In the genomic region with DNA sequence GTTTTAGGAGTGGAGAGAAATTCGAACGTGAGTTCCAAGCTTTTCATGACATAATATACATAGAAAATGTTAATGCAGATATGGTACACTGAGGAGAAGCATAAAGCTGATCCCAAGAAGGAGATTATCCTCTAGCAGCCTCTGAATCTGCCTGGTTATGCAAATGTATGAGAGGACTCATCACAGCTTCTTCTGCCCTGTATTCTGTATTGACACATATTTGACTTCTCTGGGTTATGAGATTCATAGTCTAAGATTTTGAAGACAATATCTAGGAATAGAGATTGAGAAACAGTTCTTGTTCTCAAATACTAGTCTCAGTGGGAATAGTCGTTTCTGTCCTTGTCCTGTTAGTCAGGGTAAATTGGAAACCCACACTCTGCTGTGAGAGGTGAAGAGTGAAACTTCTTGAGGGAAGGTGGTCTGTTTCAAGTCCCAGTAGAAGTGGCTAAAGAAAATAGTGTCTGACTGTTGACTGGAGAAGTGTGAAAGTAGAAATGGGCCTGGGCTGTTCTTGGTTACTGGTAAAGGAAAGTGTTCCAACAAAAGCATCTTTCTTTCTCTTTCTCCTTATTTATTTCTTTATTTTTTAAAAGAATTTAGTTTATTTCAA, we compare ENCODE assay signal across 19 cellular contexts.
DNase-seq lines count a peak whose midpoint lies in the region; ATAC-seq, FAIRE-seq and TF ChIP-seq lines count a peak whose summit lies in the region.
"Had no signal": no experiment of that assay in that cellular context is flagged by ENCODE, and none has a peak within 500 bp of the region (broad histone marks: within the 10 kb centered on the region; RNA-seq: fewer than 3 reads in every experiment).

No MANE protein-coding gene starts in this region.

- peaks cover 1% of the 10 kb centered on the region for H3K4me1 Mint-ChIP-seq in activated T-cell treated with anti-CD3 and anti-CD28 coated beads, Interleukin-2, amount 50 U/mL, for 4 hours (ENCODE audit: low read depth)
- no peaks in the 10 kb centered on the region for H3K4me1 Mint-ChIP-seq in activated T-cell treated with anti-CD3 and anti-CD28 coated beads, Interleukin-2, amount 50 U/mL, for 72 hours (ENCODE audit: low read depth)
- peaks cover 11% of the 10 kb centered on the region for H3K4me1 Mint-ChIP-seq in stimulated activated naive CD8-positive, alpha-beta T cell treated with anti-CD3 and anti-CD28 coated beads, Interleukin-15, amount 100 ng/mL, for 72 hours
- no peaks in the 10 kb centered on the region for H3K4me1 Mint-ChIP-seq in CD14-positive monocyte

- no peaks in the 10 kb centered on the region for H3K4me1 ChIP-seq in GM12878 (ENCODE audit: control insufficient read depth, insufficient read depth, low read length)
- H3K4me1 ChIP-seq: HAP-1 had no signal

- H3K4me3 ChIP-seq in GM12878 = no peak overlapping the region
- H3K4me3 ChIP-seq: BLaER1, GM23248, HAP-1 had no signal

- TF ChIP-seq EP300 in GM12878 (IDR thresholded peaks at IDR 0.05; ENCODE audit: borderline replicate concordance in 1 of 2, control insufficient read depth in 1 of 2, low read depth in 2 of 2, low read length in 2 of 2) = no peak

- no peaks in the 10 kb centered on the region for H3K36me3 Mint-ChIP-seq in activated T-cell treated with anti-CD3 and anti-CD28 coated beads, Interleukin-2, amount 50 U/mL, for 4 hours (ENCODE audit: insufficient read depth)
- H3K36me3 Mint-ChIP-seq in activated T-cell treated with anti-CD3 and anti-CD28 coated beads, Interleukin-2, amount 50 U/mL, for 72 hours (ENCODE audit: insufficient read depth in 2 of 2) = peaks cover 0 to 8% of the 10 kb centered on the region in 2 donors
- no peaks in the 10 kb centered on the region for H3K36me3 Mint-ChIP-seq in CD14-positive monocyte
- H3K36me3 Mint-ChIP-seq: CD8-positive, alpha-beta T cell had no signal

- no peak overlapping the region for H3K27ac Mint-ChIP-seq in activated T-cell treated with anti-CD3 and anti-CD28 coated beads, Interleukin-2, amount 50 U/mL, for 72 hours
- H3K27ac Mint-ChIP-seq in stimulated activated naive CD8-positive, alpha-beta T cell treated with anti-CD3 and anti-CD28 coated beads, Interleukin-15, amount 100 ng/mL, for 72 hours = no peak overlapping the region
- H3K27ac Mint-ChIP-seq in CD14-positive monocyte = no peak overlapping the region
- H3K27ac Mint-ChIP-seq: CD8-positive, alpha-beta T cell had no signal

- H3K27ac ChIP-seq in GM12878 (ENCODE audit: control insufficient read depth, insufficient read depth) = no peak overlapping the region
- H3K27ac ChIP-seq: BLaER1, GM23248 had no signal

- SMC1A ChIA-PET in GM12878 (lab: Charles Lee; ENCODE audit: uncharacterized antibody, unreplicated experiment) = interaction anchor here (0.5 kb wide), 1 partner anchor 376 kb away, joined by 3 read pairs; no protein-coding TSS in a partner anchor

- CTCF ChIA-PET in GM12878 (lab: Yijun Ruan, JAX) = interaction anchor here (1.8 kb wide), 1 partner anchor 12 kb away, joined by 4 read pairs; no protein-coding TSS in a partner anchor

- intact Hi-C loops in GM12878 (cut with micrococcal nuclease; ENCODE audit: unreplicated experiment) (no loop called here), CD14-positive monocyte (cut with micrococcal nuclease) (no loop called here)

- no peaks in the 10 kb centered on the region for H3K36me3 ChIP-seq in GM12878 (ENCODE audit: control insufficient read depth in 2 of 2, insufficient read depth in 2 of 2, low read length in 1 of 2)
- H3K36me3 ChIP-seq: BLaER1, HAP-1 had no signal

- no peak for FAIRE-seq in GM12878 (lab: Jason Lieb, UNC)
- FAIRE-seq: GM12891, HTR-8/SVneo had no signal

- no TSS peak for BruUV-seq in GM12878 (replicated peaks; lab: Mats Ljungman, UMichigan)

- H3K27me3 ChIP-seq in GM12878 (replicated peaks in 1 of 2; ENCODE audit: control insufficient read depth in 2 of 2, insufficient read depth in 2 of 2, low read length in 1 of 2) = no peaks in the 10 kb centered on the region
- H3K27me3 ChIP-seq: BLaER1 had no signal

- WGBS in GM12878 (ENCODE audit: insufficient coverage, insufficient replicate concordance, low lambda C conversion rate, missing lambda C conversion rate) = 1% methylated on average over 3 of the region's 3 CpGs

- no peak for DNase-seq in activated T-cell treated with anti-CD3 and anti-CD28 coated beads, Interleukin-2, amount 50 U/mL, for 4 hours
- no peak for DNase-seq in activated T-cell treated with anti-CD3 and anti-CD28 coated beads, Interleukin-2, amount 50 U/mL, for 72 hours
- DNase-seq in GM12878 (ENCODE audit: low read depth, low spot score) (no peak), amniotic stem cell (lab: John Stamatoyannopoulos, UW) (no peak), CD14-positive monocyte (ENCODE audit: low spot score) (no peak)
- no peak for DNase-seq in stimulated activated naive CD8-positive, alpha-beta T cell treated with anti-CD3 and anti-CD28 coated beads, Interleukin-15, amount 100 ng/mL, for 72 hours
- DNase-seq: 8988T; CD8-positive, alpha-beta T cell; DMS 273 treated with DMSO at 0.1 percent for 48 hours; DMS53; DND-41; EL; GM23248; IMR-90 had no signal

- no peak overlapping the region for H3K9ac ChIP-seq in GM12878 (ENCODE audit: control insufficient read depth, insufficient read depth, low read length)
- H3K9ac ChIP-seq: BLaER1, GM23248 had no signal

- H2AFZ ChIP-seq in GM12878 (ENCODE audit: control insufficient read depth, low read depth, low read length) = no peak overlapping the region
- H2AFZ ChIP-seq: GM23248 had no signal

- H3K4me3 Mint-ChIP-seq in activated T-cell treated with anti-CD3 and anti-CD28 coated beads, Interleukin-2, amount 50 U/mL, for 4 hours = no peak overlapping the region
- H3K4me3 Mint-ChIP-seq in activated T-cell treated with anti-CD3 and anti-CD28 coated beads, Interleukin-2, amount 50 U/mL, for 72 hours = no peak overlapping the region
- H3K4me3 Mint-ChIP-seq in stimulated activated naive CD8-positive, alpha-beta T cell treated with anti-CD3 and anti-CD28 coated beads, Interleukin-15, amount 100 ng/mL, for 72 hours = no peak overlapping the region
- no peak overlapping the region for H3K4me3 Mint-ChIP-seq in CD14-positive monocyte
- H3K4me3 Mint-ChIP-seq: CD8-positive, alpha-beta T cell had no signal

- no peaks in the 10 kb centered on the region for H3K79me2 ChIP-seq in GM12878 (ENCODE audit: control insufficient read depth, insufficient read depth, low read length)

- POLR2A ChIA-PET in GM12878 (lab: Charles Lee) = no interaction called here

- H3K9me3 ChIP-seq in GM12878 (replicated peaks; ENCODE audit: control insufficient read depth, insufficient read depth, low read length) = no peaks in the 10 kb centered on the region
- H3K9me3 ChIP-seq: HAP-1 had no signal

- H3K4me2 ChIP-seq in GM12878 (ENCODE audit: control insufficient read depth, insufficient read depth) = no peak overlapping the region
- H3K4me2 ChIP-seq: BLaER1 had no signal

- H3K27me3 Mint-ChIP-seq in activated T-cell treated with anti-CD3 and anti-CD28 coated beads, Interleukin-2, amount 50 U/mL, for 4 hours (ENCODE audit: low read depth) = no peaks in the 10 kb centered on the region
- no peaks in the 10 kb centered on the region for H3K27me3 Mint-ChIP-seq in activated T-cell treated with anti-CD3 and anti-CD28 coated beads, Interleukin-2, amount 50 U/mL, for 72 hours (ENCODE audit: low read depth)
- H3K27me3 Mint-ChIP-seq in stimulated activated naive CD8-positive, alpha-beta T cell treated with anti-CD3 and anti-CD28 coated beads, Interleukin-15, amount 100 ng/mL, for 72 hours = no peaks in the 10 kb centered on the region
- H3K27me3 Mint-ChIP-seq in CD14-positive monocyte (ENCODE audit: low read depth in 3 of 3) = peaks cover 0 to 2% (median 0%) of the 10 kb centered on the region in 3 donors

- RAD21 ChIA-PET in GM12878 (lab: Charles Lee; ENCODE audit: unreplicated experiment) = no interaction called here

- peak; percentile 70 to 72 for ATAC-seq in activated T-cell treated with anti-CD3 and anti-CD28 coated beads, Interleukin-2, amount 50 U/mL, for 4 hours
- ATAC-seq in activated T-cell treated with anti-CD3 and anti-CD28 coated beads, Interleukin-2, amount 50 U/mL, for 72 hours (replicated peaks in 1 of 2) = no peak
- ATAC-seq in HG03432 (IDR thresholded peaks at IDR 0.05; ENCODE audit: unreplicated experiment) (peak; percentile 88), GM12878 (peak; percentile 38)
- peak; percentile 78 for ATAC-seq in stimulated activated naive CD8-positive, alpha-beta T cell treated with anti-CD3 and anti-CD28 coated beads, Interleukin-15, amount 100 ng/mL, for 72 hours
- ATAC-seq: CD8-positive, alpha-beta T cell had no signal

- TF ChIP-seq CTCF in GM12878 (IDR thresholded peaks at IDR 0.05 in 2 of 3, conservative IDR thresholded peaks at IDR 0.05 in 1 of 3; ENCODE audit: control insufficient read depth in 2 of 3, extremely low read depth in 1 of 3, insufficient read depth in 1 of 3, low read depth in 3 of 3, low read length in 3 of 3) = no peak
- no peak for TF ChIP-seq CTCF in CD14-positive monocyte (IDR thresholded peaks at IDR 0.05)

- in situ Hi-C loops in GM12878 (cut with MboI) = no loop called here

- H3K9me3 Mint-ChIP-seq in activated T-cell treated with anti-CD3 and anti-CD28 coated beads, Interleukin-2, amount 50 U/mL, for 4 hours = peaks cover 31% of the 10 kb centered on the region
- H3K9me3 Mint-ChIP-seq in activated T-cell treated with anti-CD3 and anti-CD28 coated beads, Interleukin-2, amount 50 U/mL, for 72 hours = peaks cover 15% of the 10 kb centered on the region in 2 donors
- H3K9me3 Mint-ChIP-seq in stimulated activated naive CD8-positive, alpha-beta T cell treated with anti-CD3 and anti-CD28 coated beads, Interleukin-15, amount 100 ng/mL, for 72 hours = peaks cover 15 to 23% of the 10 kb centered on the region in 2 donors
- H3K9me3 Mint-ChIP-seq in CD14-positive monocyte = peaks cover 5 to 23% (median 9%) of the 10 kb centered on the region in 7 donors

- no peak for TF ChIP-seq POLR2A in GM12878 (IDR thresholded peaks at IDR 0.05; ENCODE audit: low read depth, low read length)

- H4K20me1 ChIP-seq in GM12878 (ENCODE audit: control insufficient read depth, insufficient read depth) = no peaks in the 10 kb centered on the region
- H4K20me1 ChIP-seq: BLaER1 had no signal

- TF ChIP-seq RAD21 in GM12878 (IDR thresholded peaks at IDR 0.05; ENCODE audit: insufficient read depth, low read depth, low read length) = no peak

Comparison
In these comparisons a context has a peak if more than half of its experiments do, and no peak if none do; other contexts are left out.
1. ATAC-seq: peak in activated T-cell treated with anti-CD3 and anti-CD28 coated beads, Interleukin-2, amount 50 U/mL, for 4 hours (2 of 2), HG03432 (single experiment), GM12878 (single experiment) and stimulated activated naive CD8-positive, alpha-beta T cell treated with anti-CD3 and anti-CD28 coated beads, Interleukin-15, amount 100 ng/mL, for 72 hours (single experiment); none in activated T-cell treated with anti-CD3 and anti-CD28 coated beads, Interleukin-2, amount 50 U/mL, for 72 hours (0 of 2).